Comparison of ENCODE assay signal across 26 cellular contexts in genomic region chr7:71301167-71301566, GRCh38.
"Had no signal": no experiment of that assay in that cellular context is flagged by ENCODE, and none has a peak within 500 bp of the region (broad histone marks: within the 10 kb centered on the region; RNA-seq: fewer than 3 reads in every experiment).

No MANE protein-coding gene starts in this region.

- H3K36me3 ChIP-seq: brain microvascular endothelial cell, gastrocnemius medialis, right atrium auricular region, spleen had no signal

- H3K4me3 ChIP-seq: gastrocnemius medialis, hepatocyte, right atrium auricular region, spleen, testis had no signal

- H3K27ac Mint-ChIP-seq: activated CD4-positive, alpha-beta memory T cell treated with anti-CD3 and anti-CD28 coated beads, Interleukin-2, amount 10 ng/mL, durations not matched to agents 7 days and 5 days; activated CD4-positive, alpha-beta T cell treated with anti-CD3 and anti-CD28 coated beads, Interleukin-2, amount 10 ng/mL, durations not matched to agents 7 days and 5 days; activated T-cell treated with anti-CD3 and anti-CD28 coated beads, Interleukin-2, amount 50 U/mL, for 24 hours; naive thymus-derived CD8-positive, alpha-beta T cell; T-helper 17 cell; type B pancreatic cell had no signal

- H3K27ac ChIP-seq: brain microvascular endothelial cell, gastrocnemius medialis, hepatocyte, right atrium auricular region, spleen had no signal

- H3K9me3 Mint-ChIP-seq: neural crest cell, type B pancreatic cell had no signal

- H3K9me3 ChIP-seq: gastrocnemius medialis, right atrium auricular region, testis had no signal

- DNase-seq: activated CD4-positive, alpha-beta memory T cell treated with anti-CD3 and anti-CD28 coated beads, Interleukin-2, amount 10 ng/mL, durations not matched to agents 7 days and 5 days; activated CD4-positive, alpha-beta T cell treated with anti-CD3 and anti-CD28 coated beads for 1 hour; activated CD4-positive, alpha-beta T cell treated with anti-CD3 and anti-CD28 coated beads, Interleukin-2, amount 10 ng/mL, durations not matched to agents 7 days and 5 days; activated CD8-positive, alpha-beta memory T cell treated with anti-CD3 and anti-CD28 coated beads, Interleukin-2, amount 50 U/mL, for 48 hours; activated gamma-delta T cell treated with Interleukin-2 at 50 U/mL for 16 hours; activated naive CD4-positive, alpha-beta T cell treated with anti-CD3 and anti-CD28 coated beads, Interleukin-2, amount 50 U/mL, for 16 hours; activated T-cell treated with anti-CD3 and anti-CD28 coated beads, Interleukin-2, amount 50 U/mL, for 24 hours; amniotic stem cell; brain microvascular endothelial cell; cortex of kidney; gastrocnemius medialis; left cardiac atrium; mammary epithelial cell; naive thymus-derived CD8-positive, alpha-beta T cell; nucleus accumbens; spleen; stimulated activated CD4-positive, alpha-beta T cell treated with anti-CD3 and anti-CD28 coated beads, Interleukin-4, amount 100 ng/mL, for 1 hour; stimulated activated naive CD8-positive, alpha-beta T cell treated with anti-CD3 and anti-CD28 coated beads, Interleukin-15, Interleukin-2, amounts not matched to agents 100 U/mL and 50 U/mL, for 24 hours; T-helper 17 cell; T1000 had no signal

- H3K27me3 Mint-ChIP-seq: activated CD4-positive, alpha-beta memory T cell treated with anti-CD3 and anti-CD28 coated beads, Interleukin-2, amount 10 ng/mL, durations not matched to agents 7 days and 5 days; activated CD4-positive, alpha-beta T cell treated with anti-CD3 and anti-CD28 coated beads, Interleukin-2, amount 10 ng/mL, durations not matched to agents 7 days and 5 days; activated T-cell treated with anti-CD3 and anti-CD28 coated beads, Interleukin-2, amount 50 U/mL, for 24 hours; naive thymus-derived CD8-positive, alpha-beta T cell; T-helper 17 cell had no signal

- H3K4me3 Mint-ChIP-seq: activated CD4-positive, alpha-beta memory T cell treated with anti-CD3 and anti-CD28 coated beads, Interleukin-2, amount 10 ng/mL, durations not matched to agents 7 days and 5 days; activated CD4-positive, alpha-beta T cell treated with anti-CD3 and anti-CD28 coated beads, Interleukin-2, amount 10 ng/mL, durations not matched to agents 7 days and 5 days; activated T-cell treated with anti-CD3 and anti-CD28 coated beads, Interleukin-2, amount 50 U/mL, for 24 hours; naive thymus-derived CD8-positive, alpha-beta T cell; neural crest cell; T-helper 17 cell had no signal

- H3K27me3 ChIP-seq: brain microvascular endothelial cell, gastrocnemius medialis, hepatocyte, right atrium auricular region, spleen, testis had no signal

- H3K4me1 Mint-ChIP-seq: activated CD4-positive, alpha-beta memory T cell treated with anti-CD3 and anti-CD28 coated beads, Interleukin-2, amount 10 ng/mL, durations not matched to agents 7 days and 5 days; activated CD4-positive, alpha-beta T cell treated with anti-CD3 and anti-CD28 coated beads, Interleukin-2, amount 10 ng/mL, durations not matched to agents 7 days and 5 days; naive thymus-derived CD8-positive, alpha-beta T cell; T-helper 17 cell had no signal

- FAIRE-seq: astrocyte had no signal

- ATAC-seq: gastrocnemius medialis; left cardiac atrium; naive thymus-derived CD8-positive, alpha-beta T cell; stimulated activated naive CD8-positive, alpha-beta T cell treated with anti-CD3 and anti-CD28 coated beads, Interleukin-15, Interleukin-2, amounts not matched to agents 100 U/mL and 50 U/mL, for 24 hours; T-helper 17 cell had no signal

- H3K4me1 ChIP-seq: gastrocnemius medialis, right atrium auricular region, spleen had no signal

- H3K36me3 Mint-ChIP-seq: naive thymus-derived CD8-positive, alpha-beta T cell; type B pancreatic cell had no signal
